In genomic region chr10:50552771-50553535, GRCh38 we compare ENCODE assay signal across 8 cellular contexts.
DNase-seq lines count a peak whose midpoint lies in the region; ATAC-seq and TF ChIP-seq lines count a peak whose summit lies in the region.

No MANE protein-coding gene starts in this region.

- in situ Hi-C loops in SK-MEL-5 (cut with HindIII; ENCODE audit: low pct_unique_long_range_greater_than_20kb, low sequenced_read_pairs), result no loop called here

- peak; percentile 52 for ATAC-seq in GM21737 (IDR thresholded peaks at IDR 0.05; ENCODE audit: unreplicated experiment)

- TF ChIP-seq CTCF in GM12864 (IDR thresholded peaks at IDR 0.05; ENCODE audit: low read depth, low read length, missing control alignments), result peak; percentile 48
- peak; percentile 25 for TF ChIP-seq CTCF in fibroblast of mammary gland (conservative IDR thresholded peaks at IDR 0.05; ENCODE audit: control insufficient read depth, insufficient read depth, low read depth, low read length)
- TF ChIP-seq CTCF in tibial artery (IDR thresholded peaks at IDR 0.05), result peak; percentile 16 to 30
- no peak for TF ChIP-seq CTCF in lower leg skin (IDR thresholded peaks at IDR 0.05)

- DNase-seq in GM12864 (ENCODE audit: low read depth) (no peak), SK-MEL-5 (ENCODE audit: low read depth, low spot score) (peak; percentile 58), fibroblast of mammary gland (ENCODE audit: low read depth) (peak; percentile 22), tibial artery (no peak), NCI-H2196 (lab: John Stamatoyannopoulos, UW; ENCODE audit: unreplicated experiment) (no peak), iPS-NIHi7 (ENCODE audit: extremely low spot score) (no peak), lower leg skin (ENCODE audit: low spot score in 2 of 2) (no peak)

- peaks cover 0 to 54% (median 44%) of the 10 kb centered on the region in 4 donors for H3K4me1 ChIP-seq in tibial artery

- 84 to 88% methylated on average over 4 of the region's 4 CpGs for WGBS in lower leg skin, 2 donors

- peak overlapping the region; percentile 25 to 35 for H3K27ac ChIP-seq in tibial artery

- H3K27me3 ChIP-seq in tibial artery, result no peaks in the 10 kb centered on the region

- TF ChIP-seq POLR2A in lower leg skin (IDR thresholded peaks at IDR 0.05), result no peak

- H3K36me3 ChIP-seq in tibial artery, result no peaks in the 10 kb centered on the region

- intact Hi-C loops in tibial artery (cut with DNase I; ENCODE audit: low total_unique reads) (loop anchor here (5.0 kb wide), 1 partner anchor 74 kb away; no protein-coding TSS in a partner anchor), lower leg skin (cut with DNase I; ENCODE audit: low total_unique reads) (loop anchor here (10.0 kb wide), 1 partner anchor 62 kb away; no protein-coding TSS in a partner anchor)

- H3K9me3 ChIP-seq in tibial artery, result no peaks in the 10 kb centered on the region

- no peak overlapping the region for H3K4me3 ChIP-seq in GM12864 (ENCODE audit: low read depth, low read length)
- no peak overlapping the region for H3K4me3 ChIP-seq in fibroblast of mammary gland (ENCODE audit: control insufficient read depth, low read depth, low read length)
- H3K4me3 ChIP-seq in tibial artery, result no peak overlapping the region
- no peak overlapping the region for H3K4me3 ChIP-seq in lower leg skin (ENCODE audit: low read depth, poor library complexity, severe bottlenecking)

Comparison
In these comparisons a context has a peak if more than half of its experiments do, and no peak if none do; other contexts are left out.
1. DNase-seq: peak in SK-MEL-5 (single experiment) and fibroblast of mammary gland (single experiment); none in GM12864 (single experiment), tibial artery (0 of 2), NCI-H2196 (single experiment), iPS-NIHi7 (single experiment) and lower leg skin (0 of 2).
2. CTCF ChIP-seq: peak in GM12864 (single experiment), fibroblast of mammary gland (single experiment) and tibial artery (2 of 2); none in lower leg skin (0 of 3).